Comparison of ENCODE assay signal across 7 cellular contexts in genomic region chr11:10934293-10934850, GRCh38.
A peak's percentile ranks its signal among the peaks of the same experiment; 100 is the strongest.
DNase-seq lines count a peak whose midpoint lies in the region; ATAC-seq and TF ChIP-seq lines count a peak whose summit lies in the region.

No MANE protein-coding gene starts in this region.

- no peak for TF ChIP-seq CTCF in HFF-Myc (IDR thresholded peaks at IDR 0.05; ENCODE audit: low read depth, low read length, missing control alignments)
- TF ChIP-seq CTCF in endothelial cell (IDR thresholded peaks at IDR 0.05; ENCODE audit: unreplicated experiment), result no peak
- no peak for TF ChIP-seq CTCF in prostate gland (IDR thresholded peaks at IDR 0.05)

- WGBS in prostate gland, result 2% methylated on average over 9 of the region's 9 CpGs

- DNase-seq in HFF-Myc (ENCODE audit: extremely low read depth, low read depth) (no peak), RKO (ENCODE audit: low spot score) (peak; percentile 15), endothelial cell (ENCODE audit: low spot score) (no peak), prostate gland (ENCODE audit: low spot score) (peak; percentile 28), HPDE6-E6E7 (ENCODE audit: extremely low spot score) (no peak), HK-2 (ENCODE audit: unreplicated experiment) (no peak)

- H3K27ac Mint-ChIP-seq in endothelial cell (ENCODE audit: unreplicated experiment), result peak overlapping the region; percentile 28

- H3K9me3 ChIP-seq in prostate gland, result no peaks in the 10 kb centered on the region

- H3K4me1 Mint-ChIP-seq in endothelial cell (ENCODE audit: unreplicated experiment), result peaks cover 16% of the 10 kb centered on the region

- H3K4me3 Mint-ChIP-seq in endothelial cell (ENCODE audit: unreplicated experiment), result peak overlapping the region; percentile 85

- H3K27ac ChIP-seq in prostate gland, result peak overlapping the region; percentile 81 to 84

- H3K4me1 ChIP-seq in prostate gland (replicated peaks), result no peaks in the 10 kb centered on the region

- ATAC-seq in HG03196 (IDR thresholded peaks at IDR 0.05; ENCODE audit: unreplicated experiment), result no peak

- no peak for TF ChIP-seq POLR2A in prostate gland (IDR thresholded peaks at IDR 0.05)

- no peaks in the 10 kb centered on the region for H3K36me3 ChIP-seq in prostate gland

- no peaks in the 10 kb centered on the region for H3K27me3 ChIP-seq in prostate gland (replicated peaks; ENCODE audit: insufficient read depth)

- H3K36me3 Mint-ChIP-seq in endothelial cell (ENCODE audit: low read depth, unreplicated experiment), result no peaks in the 10 kb centered on the region

- peaks cover 4% of the 10 kb centered on the region for H3K27me3 Mint-ChIP-seq in endothelial cell (ENCODE audit: unreplicated experiment)

- H3K4me3 ChIP-seq in HFF-Myc (replicated peaks; ENCODE audit: low read depth, low read length), result peak overlapping the region; percentile 48
- H3K4me3 ChIP-seq in prostate gland, result peak overlapping the region; percentile 19 to 34

- H3K9me3 Mint-ChIP-seq in endothelial cell (ENCODE audit: unreplicated experiment), result no peaks in the 10 kb centered on the region

- intact Hi-C loops in prostate gland (cut with DNase I), result loop anchor here (2.0 to 5.0 kb wide), 3 partner anchors 77 to 853 kb away; partner anchors contain the start of gene ZBED5

Comparison
In these comparisons a context has a peak if more than half of its experiments do, and no peak if none do; other contexts are left out.
1. DNase-seq: peak in RKO (single experiment) and prostate gland (single experiment); none in HFF-Myc (single experiment), endothelial cell (single experiment), HPDE6-E6E7 (single experiment) and HK-2 (single experiment).